In genomic region chr1:173475564-173476196, GRCh38 we compare ENCODE assay signal across 8 cellular contexts. TPM values are rescaled to one million over a fixed set of nuclear protein-coding genes. Genes with fewer than 3 reads are reported as not detected.
DNase-seq lines count a peak whose midpoint lies in the region; ATAC-seq and TF ChIP-seq lines count a peak whose summit lies in the region.

No MANE protein-coding gene starts in this region.

- peaks cover 3% of the 10 kb centered on the region for H3K9me3 Mint-ChIP-seq in Calu3 (ENCODE audit: low read depth, unreplicated experiment)

- ATAC-seq in HG03469 (IDR thresholded peaks at IDR 0.05; ENCODE audit: unreplicated experiment): no peak

- DNase-seq in Calu3: no peak
- DNase-seq in M059J (ENCODE audit: low read depth): peak; percentile 75
- DNase-seq in astrocyte of the cerebellum (ENCODE audit: low read depth): no peak
- peak; percentile 41 for DNase-seq in kidney tubule cell (ENCODE audit: low spot score)
- peak in 4 of 49 donors; percentile 0 to 37 (median 16) for DNase-seq in substantia nigra (lab: John Stamatoyannopoulos, UW)
- DNase-seq in SJCRH30: no peak
- DNase-seq in NCI-H2107 (lab: John Stamatoyannopoulos, UW): no peak

- BruUV-seq in Calu3 (replicated peaks; lab: Mats Ljungman, UMichigan): no TSS peak

- H3K9me3 ChIP-seq in SJCRH30 (replicated peaks): peaks cover 4% of the 10 kb centered on the region; the same call in 1 of the 2 replicates

- no peaks in the 10 kb centered on the region for H3K27me3 Mint-ChIP-seq in Calu3 (ENCODE audit: unreplicated experiment)

- H3K4me3 ChIP-seq in astrocyte of the cerebellum (ENCODE audit: low read depth, low read length) (peak overlapping the region; percentile 78), SJCRH30 (no peak overlapping the region)

- no peak for TF ChIP-seq CTCF in Calu3 (IDR thresholded peaks at IDR 0.05; ENCODE audit: unreplicated experiment)
- no peak for TF ChIP-seq CTCF in astrocyte of the cerebellum (IDR thresholded peaks at IDR 0.05; ENCODE audit: low read depth, low read length, missing control alignments)

- intact Hi-C loops in Calu3 (cut with micrococcal nuclease; ENCODE audit: unreplicated experiment): loop anchor here (5.0 kb wide), 1 partner anchor 237 kb away; the partner anchor contains the start of gene KLHL20

- H3K4me3 Mint-ChIP-seq in Calu3 (ENCODE audit: low read depth, unreplicated experiment): peak overlapping the region; percentile 84

- peaks cover 21% of the 10 kb centered on the region for H3K36me3 ChIP-seq in SJCRH30

- peaks cover 45% of the 10 kb centered on the region for H3K4me1 Mint-ChIP-seq in Calu3 (ENCODE audit: low read depth, unreplicated experiment)

- H3K36me3 Mint-ChIP-seq in Calu3 (ENCODE audit: insufficient read depth, unreplicated experiment): peaks cover 38% of the 10 kb centered on the region

- CTCF ChIA-PET in Calu3 (lab: Charles Lee): interaction anchor here (0.7 to 1.0 kb wide), 2 partner anchors 348 to 1477 kb away, joined by 4 to 5 read pairs; partner anchors contain the start of gene DARS2

- peak overlapping the region; percentile 45 for H3K27ac ChIP-seq in substantia nigra (ENCODE audit: low read depth, low read length, poor library complexity, severe bottlenecking)
- H3K27ac ChIP-seq in SJCRH30: no peak overlapping the region

- H3K27me3 ChIP-seq in SJCRH30: no peaks in the 10 kb centered on the region

- peaks cover 30% of the 10 kb centered on the region for H3K4me1 ChIP-seq in SJCRH30

- in situ Hi-C loops in astrocyte of the cerebellum (cut with HindIII; ENCODE audit: low sequenced_read_pairs): no loop called here

- H3K27ac Mint-ChIP-seq in Calu3 (ENCODE audit: unreplicated experiment): peak overlapping the region; percentile 16

RNA-seq across cellular contexts. Expression of gene PRDX6, which starts 1.5 kb away (rescaled TPM):
- 325 and 360 TPM in 2 replicates for total RNA-seq in Calu3 (2022)
- 595 and 661 TPM in 2 replicates for total RNA-seq in M059J (2014; rRNA removed; shearing (Covaris generic))
- total RNA-seq in SJCRH30 (2014; rRNA removed; shearing (Covaris generic)): 259 and 265 TPM in 2 replicates

Comparison
In these comparisons a context has a peak if more than half of its experiments do, and no peak if none do; other contexts are left out.
1. DNase-seq: peak in M059J (single experiment) and kidney tubule cell (single experiment); none in Calu3 (single experiment), astrocyte of the cerebellum (single experiment), SJCRH30 (0 of 2) and NCI-H2107 (single experiment).